In the genomic region with DNA sequence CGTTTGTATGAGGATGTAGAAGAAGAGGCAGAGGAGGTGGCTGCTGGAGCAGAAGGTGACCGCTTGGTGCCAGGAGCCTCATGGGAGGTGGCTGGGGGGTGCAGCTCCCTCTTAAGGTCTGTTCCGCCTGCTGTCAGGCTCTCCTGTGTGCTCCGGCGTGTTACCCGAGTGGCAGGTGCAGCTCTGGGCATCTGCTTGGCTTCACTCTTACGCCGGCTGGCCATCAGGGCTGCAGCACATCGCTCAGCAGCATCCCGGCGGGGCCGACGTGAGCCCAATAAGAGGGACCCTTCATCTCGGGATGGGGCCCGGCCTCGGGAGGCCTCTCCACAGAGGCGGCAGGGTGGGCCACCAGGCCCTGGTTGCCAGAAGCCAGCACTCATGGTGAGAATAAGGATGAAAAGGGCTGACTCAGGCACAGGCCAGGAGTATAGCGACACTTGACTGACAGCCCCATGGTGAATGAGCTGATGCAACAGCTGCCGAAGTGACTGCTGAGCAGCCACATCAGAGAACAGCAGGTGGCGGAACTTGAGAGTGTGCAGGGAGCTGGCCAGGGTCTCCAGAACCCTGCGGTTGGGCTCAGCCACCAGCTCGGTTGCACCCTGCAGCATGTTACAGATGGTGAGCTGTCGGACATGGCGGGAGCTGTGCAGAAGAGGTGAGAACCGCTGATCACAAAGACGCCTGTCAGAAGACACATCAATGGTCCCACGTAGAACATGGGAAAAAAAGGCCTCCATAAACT, we compare ENCODE assay signal across 1 cellular context.
TF ChIP-seq lines count a peak whose summit lies in the region.

No MANE protein-coding gene starts in this region.

TF ChIP-seq in K562, 482 proteins besides CTCF, POLR2A, EP300 and RAD21 (continued from another document and continues in another):
- TF ChIP-seq, protein P1, sequence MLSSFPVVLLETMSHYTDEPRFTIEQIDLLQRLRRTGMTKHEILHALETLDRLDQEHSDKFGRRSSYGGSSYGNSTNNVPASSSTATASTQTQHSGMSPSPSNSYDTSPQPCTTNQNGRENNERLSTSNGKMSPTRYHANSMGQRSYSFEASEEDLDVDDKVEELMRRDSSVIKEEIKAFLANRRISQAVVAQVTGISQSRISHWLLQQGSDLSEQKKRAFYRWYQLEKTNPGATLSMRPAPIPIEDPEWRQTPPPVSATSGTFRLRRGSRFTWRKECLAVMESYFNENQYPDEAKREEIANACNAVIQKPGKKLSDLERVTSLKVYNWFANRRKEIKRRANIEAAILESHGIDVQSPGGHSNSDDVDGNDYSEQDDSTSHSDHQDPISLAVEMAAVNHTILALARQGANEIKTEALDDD (IDR thresholded peaks at IDR 0.05): no peak
- TF ChIP-seq ZFX (CRISPR knock-in tag; IDR thresholded peaks at IDR 0.05) (no peak), ZEB2 (IDR thresholded peaks at IDR 0.05) (no peak), POLR2B (IDR thresholded peaks at IDR 0.05; ENCODE audit: low read depth, partially characterized antibody) (peak; percentile 14), COPS2 (conservative IDR thresholded peaks at IDR 0.05) (no peak), KDM4B (IDR thresholded peaks at IDR 0.05; ENCODE audit: borderline replicate concordance in 2 of 2, low read depth in 1 of 2) (no peak), TAF7 (tag; IDR thresholded peaks at IDR 0.05) (peak; percentile 21; the same call in 1 of the 2 replicates), ZNF3 (CRISPR knock-in tag; IDR thresholded peaks at IDR 0.05) (no peak), FOXJ2 (tag; IDR thresholded peaks at IDR 0.05) (no peak), PTRF (tag; IDR thresholded peaks at IDR 0.05) (no peak), DACH1 (IDR thresholded peaks at IDR 0.05; ENCODE audit: partially characterized antibody) (no peak), NCOA2 (IDR thresholded peaks at IDR 0.05; ENCODE audit: partially characterized antibody in 2 of 2) (no peak), ZNF212 (CRISPR knock-in tag; IDR thresholded peaks at IDR 0.05) (no peak), BMI1 (IDR thresholded peaks at IDR 0.05; ENCODE audit: low read length) (no peak), ZNF77 (CRISPR knock-in tag; IDR thresholded peaks at IDR 0.05) (no peak), CBX3 (IDR thresholded peaks at IDR 0.05; ENCODE audit: borderline replicate concordance in 1 of 2, low read length in 2 of 2) (no peak), SMAD2 (IDR thresholded peaks at IDR 0.05; ENCODE audit: low read depth, low read length) (no peak), ARHGAP35 (IDR thresholded peaks at IDR 0.05; ENCODE audit: partially characterized antibody) (no peak), SRSF3 (IDR thresholded peaks at IDR 0.05; ENCODE audit: insufficient read depth, low read length) (no peak), HDAC6 (IDR thresholded peaks at IDR 0.05; ENCODE audit: low read depth, low read length) (no peak), ZNF184 (CRISPR knock-in tag; IDR thresholded peaks at IDR 0.05) (no peak), CBX1 (IDR thresholded peaks at IDR 0.05; ENCODE audit: low read depth) (no peak), LARP7 (IDR thresholded peaks at IDR 0.05) (no peak), HSF4 (CRISPR knock-in tag; IDR thresholded peaks at IDR 0.05; ENCODE audit: borderline replicate concordance) (no peak), CBX8 (IDR thresholded peaks at IDR 0.05; ENCODE audit: borderline replicate concordance, extremely low read depth, low read depth, low read length, poor library complexity, severe bottlenecking) (no peak), XRCC3 (IDR thresholded peaks at IDR 0.05) (no peak)
- TF ChIP-seq, protein P2, sequence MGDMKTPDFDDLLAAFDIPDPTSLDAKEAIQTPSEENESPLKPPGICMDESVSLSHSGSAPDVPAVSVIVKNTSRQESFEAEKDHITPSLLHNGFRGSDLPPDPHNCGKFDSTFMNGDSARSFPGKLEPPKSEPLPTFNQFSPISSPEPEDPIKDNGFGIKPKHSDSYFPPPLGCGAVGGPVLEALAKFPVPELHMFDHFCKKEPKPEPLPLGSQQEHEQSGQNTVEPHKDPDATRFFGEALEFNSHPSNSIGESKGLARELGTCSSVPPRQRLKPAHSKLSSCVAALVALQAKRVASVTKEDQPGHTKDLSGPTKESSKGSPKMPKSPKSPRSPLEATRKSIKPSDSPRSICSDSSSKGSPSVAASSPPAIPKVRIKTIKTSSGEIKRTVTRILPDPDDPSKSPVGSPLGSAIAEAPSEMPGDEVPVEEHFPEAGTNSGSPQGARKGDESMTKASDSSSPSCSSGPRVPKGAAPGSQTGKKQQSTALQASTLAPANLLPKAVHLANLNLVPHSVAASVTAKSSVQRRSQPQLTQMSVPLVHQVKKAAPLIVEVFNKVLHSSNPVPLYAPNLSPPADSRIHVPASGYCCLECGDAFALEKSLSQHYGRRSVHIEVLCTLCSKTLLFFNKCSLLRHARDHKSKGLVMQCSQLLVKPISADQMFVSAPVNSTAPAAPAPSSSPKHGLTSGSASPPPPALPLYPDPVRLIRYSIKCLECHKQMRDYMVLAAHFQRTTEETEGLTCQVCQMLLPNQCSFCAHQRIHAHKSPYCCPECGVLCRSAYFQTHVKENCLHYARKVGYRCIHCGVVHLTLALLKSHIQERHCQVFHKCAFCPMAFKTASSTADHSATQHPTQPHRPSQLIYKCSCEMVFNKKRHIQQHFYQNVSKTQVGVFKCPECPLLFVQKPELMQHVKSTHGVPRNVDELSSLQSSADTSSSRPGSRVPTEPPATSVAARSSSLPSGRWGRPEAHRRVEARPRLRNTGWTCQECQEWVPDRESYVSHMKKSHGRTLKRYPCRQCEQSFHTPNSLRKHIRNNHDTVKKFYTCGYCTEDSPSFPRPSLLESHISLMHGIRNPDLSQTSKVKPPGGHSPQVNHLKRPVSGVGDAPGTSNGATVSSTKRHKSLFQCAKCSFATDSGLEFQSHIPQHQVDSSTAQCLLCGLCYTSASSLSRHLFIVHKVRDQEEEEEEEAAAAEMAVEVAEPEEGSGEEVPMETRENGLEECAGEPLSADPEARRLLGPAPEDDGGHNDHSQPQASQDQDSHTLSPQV (IDR thresholded peaks at IDR 0.05): peak; percentile 93
- TF ChIP-seq, protein P3, sequence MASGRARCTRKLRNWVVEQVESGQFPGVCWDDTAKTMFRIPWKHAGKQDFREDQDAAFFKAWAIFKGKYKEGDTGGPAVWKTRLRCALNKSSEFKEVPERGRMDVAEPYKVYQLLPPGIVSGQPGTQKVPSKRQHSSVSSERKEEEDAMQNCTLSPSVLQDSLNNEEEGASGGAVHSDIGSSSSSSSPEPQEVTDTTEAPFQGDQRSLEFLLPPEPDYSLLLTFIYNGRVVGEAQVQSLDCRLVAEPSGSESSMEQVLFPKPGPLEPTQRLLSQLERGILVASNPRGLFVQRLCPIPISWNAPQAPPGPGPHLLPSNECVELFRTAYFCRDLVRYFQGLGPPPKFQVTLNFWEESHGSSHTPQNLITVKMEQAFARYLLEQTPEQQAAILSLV (tag; IDR thresholded peaks at IDR 0.05): peak; percentile 74; the same call in 1 of the 2 replicates
- TF ChIP-seq, protein P4, sequence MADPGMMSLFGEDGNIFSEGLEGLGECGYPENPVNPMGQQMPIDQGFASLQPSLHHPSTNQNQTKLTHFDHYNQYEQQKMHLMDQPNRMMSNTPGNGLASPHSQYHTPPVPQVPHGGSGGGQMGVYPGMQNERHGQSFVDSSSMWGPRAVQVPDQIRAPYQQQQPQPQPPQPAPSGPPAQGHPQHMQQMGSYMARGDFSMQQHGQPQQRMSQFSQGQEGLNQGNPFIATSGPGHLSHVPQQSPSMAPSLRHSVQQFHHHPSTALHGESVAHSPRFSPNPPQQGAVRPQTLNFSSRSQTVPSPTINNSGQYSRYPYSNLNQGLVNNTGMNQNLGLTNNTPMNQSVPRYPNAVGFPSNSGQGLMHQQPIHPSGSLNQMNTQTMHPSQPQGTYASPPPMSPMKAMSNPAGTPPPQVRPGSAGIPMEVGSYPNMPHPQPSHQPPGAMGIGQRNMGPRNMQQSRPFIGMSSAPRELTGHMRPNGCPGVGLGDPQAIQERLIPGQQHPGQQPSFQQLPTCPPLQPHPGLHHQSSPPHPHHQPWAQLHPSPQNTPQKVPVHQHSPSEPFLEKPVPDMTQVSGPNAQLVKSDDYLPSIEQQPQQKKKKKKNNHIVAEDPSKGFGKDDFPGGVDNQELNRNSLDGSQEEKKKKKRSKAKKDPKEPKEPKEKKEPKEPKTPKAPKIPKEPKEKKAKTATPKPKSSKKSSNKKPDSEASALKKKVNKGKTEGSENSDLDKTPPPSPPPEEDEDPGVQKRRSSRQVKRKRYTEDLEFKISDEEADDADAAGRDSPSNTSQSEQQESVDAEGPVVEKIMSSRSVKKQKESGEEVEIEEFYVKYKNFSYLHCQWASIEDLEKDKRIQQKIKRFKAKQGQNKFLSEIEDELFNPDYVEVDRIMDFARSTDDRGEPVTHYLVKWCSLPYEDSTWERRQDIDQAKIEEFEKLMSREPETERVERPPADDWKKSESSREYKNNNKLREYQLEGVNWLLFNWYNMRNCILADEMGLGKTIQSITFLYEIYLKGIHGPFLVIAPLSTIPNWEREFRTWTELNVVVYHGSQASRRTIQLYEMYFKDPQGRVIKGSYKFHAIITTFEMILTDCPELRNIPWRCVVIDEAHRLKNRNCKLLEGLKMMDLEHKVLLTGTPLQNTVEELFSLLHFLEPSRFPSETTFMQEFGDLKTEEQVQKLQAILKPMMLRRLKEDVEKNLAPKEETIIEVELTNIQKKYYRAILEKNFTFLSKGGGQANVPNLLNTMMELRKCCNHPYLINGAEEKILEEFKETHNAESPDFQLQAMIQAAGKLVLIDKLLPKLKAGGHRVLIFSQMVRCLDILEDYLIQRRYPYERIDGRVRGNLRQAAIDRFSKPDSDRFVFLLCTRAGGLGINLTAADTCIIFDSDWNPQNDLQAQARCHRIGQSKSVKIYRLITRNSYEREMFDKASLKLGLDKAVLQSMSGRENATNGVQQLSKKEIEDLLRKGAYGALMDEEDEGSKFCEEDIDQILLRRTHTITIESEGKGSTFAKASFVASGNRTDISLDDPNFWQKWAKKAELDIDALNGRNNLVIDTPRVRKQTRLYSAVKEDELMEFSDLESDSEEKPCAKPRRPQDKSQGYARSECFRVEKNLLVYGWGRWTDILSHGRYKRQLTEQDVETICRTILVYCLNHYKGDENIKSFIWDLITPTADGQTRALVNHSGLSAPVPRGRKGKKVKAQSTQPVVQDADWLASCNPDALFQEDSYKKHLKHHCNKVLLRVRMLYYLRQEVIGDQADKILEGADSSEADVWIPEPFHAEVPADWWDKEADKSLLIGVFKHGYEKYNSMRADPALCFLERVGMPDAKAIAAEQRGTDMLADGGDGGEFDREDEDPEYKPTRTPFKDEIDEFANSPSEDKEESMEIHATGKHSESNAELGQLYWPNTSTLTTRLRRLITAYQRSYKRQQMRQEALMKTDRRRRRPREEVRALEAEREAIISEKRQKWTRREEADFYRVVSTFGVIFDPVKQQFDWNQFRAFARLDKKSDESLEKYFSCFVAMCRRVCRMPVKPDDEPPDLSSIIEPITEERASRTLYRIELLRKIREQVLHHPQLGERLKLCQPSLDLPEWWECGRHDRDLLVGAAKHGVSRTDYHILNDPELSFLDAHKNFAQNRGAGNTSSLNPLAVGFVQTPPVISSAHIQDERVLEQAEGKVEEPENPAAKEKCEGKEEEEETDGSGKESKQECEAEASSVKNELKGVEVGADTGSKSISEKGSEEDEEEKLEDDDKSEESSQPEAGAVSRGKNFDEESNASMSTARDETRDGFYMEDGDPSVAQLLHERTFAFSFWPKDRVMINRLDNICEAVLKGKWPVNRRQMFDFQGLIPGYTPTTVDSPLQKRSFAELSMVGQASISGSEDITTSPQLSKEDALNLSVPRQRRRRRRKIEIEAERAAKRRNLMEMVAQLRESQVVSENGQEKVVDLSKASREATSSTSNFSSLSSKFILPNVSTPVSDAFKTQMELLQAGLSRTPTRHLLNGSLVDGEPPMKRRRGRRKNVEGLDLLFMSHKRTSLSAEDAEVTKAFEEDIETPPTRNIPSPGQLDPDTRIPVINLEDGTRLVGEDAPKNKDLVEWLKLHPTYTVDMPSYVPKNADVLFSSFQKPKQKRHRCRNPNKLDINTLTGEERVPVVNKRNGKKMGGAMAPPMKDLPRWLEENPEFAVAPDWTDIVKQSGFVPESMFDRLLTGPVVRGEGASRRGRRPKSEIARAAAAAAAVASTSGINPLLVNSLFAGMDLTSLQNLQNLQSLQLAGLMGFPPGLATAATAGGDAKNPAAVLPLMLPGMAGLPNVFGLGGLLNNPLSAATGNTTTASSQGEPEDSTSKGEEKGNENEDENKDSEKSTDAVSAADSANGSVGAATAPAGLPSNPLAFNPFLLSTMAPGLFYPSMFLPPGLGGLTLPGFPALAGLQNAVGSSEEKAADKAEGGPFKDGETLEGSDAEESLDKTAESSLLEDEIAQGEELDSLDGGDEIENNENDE (IDR thresholded peaks at IDR 0.05; ENCODE audit: low read depth, low read length): no peak
- TF ChIP-seq, protein P5, sequence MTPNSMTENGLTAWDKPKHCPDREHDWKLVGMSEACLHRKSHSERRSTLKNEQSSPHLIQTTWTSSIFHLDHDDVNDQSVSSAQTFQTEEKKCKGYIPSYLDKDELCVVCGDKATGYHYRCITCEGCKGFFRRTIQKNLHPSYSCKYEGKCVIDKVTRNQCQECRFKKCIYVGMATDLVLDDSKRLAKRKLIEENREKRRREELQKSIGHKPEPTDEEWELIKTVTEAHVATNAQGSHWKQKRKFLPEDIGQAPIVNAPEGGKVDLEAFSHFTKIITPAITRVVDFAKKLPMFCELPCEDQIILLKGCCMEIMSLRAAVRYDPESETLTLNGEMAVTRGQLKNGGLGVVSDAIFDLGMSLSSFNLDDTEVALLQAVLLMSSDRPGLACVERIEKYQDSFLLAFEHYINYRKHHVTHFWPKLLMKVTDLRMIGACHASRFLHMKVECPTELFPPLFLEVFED (CRISPR knock-in tag; conservative IDR thresholded peaks at IDR 0.05): no peak
- TF ChIP-seq, protein P6, sequence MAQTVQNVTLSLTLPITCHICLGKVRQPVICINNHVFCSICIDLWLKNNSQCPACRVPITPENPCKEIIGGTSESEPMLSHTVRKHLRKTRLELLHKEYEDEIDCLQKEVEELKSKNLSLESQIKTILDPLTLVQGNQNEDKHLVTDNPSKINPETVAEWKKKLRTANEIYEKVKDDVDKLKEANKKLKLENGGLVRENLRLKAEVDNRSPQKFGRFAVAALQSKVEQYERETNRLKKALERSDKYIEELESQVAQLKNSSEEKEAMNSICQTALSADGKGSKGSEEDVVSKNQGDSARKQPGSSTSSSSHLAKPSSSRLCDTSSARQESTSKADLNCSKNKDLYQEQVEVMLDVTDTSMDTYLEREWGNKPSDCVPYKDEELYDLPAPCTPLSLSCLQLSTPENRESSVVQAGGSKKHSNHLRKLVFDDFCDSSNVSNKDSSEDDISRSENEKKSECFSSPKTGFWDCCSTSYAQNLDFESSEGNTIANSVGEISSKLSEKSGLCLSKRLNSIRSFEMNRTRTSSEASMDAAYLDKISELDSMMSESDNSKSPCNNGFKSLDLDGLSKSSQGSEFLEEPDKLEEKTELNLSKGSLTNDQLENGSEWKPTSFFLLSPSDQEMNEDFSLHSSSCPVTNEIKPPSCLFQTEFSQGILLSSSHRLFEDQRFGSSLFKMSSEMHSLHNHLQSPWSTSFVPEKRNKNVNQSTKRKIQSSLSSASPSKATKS (CRISPR knock-in tag; IDR thresholded peaks at IDR 0.05): no peak
- TF ChIP-seq, protein P7, sequence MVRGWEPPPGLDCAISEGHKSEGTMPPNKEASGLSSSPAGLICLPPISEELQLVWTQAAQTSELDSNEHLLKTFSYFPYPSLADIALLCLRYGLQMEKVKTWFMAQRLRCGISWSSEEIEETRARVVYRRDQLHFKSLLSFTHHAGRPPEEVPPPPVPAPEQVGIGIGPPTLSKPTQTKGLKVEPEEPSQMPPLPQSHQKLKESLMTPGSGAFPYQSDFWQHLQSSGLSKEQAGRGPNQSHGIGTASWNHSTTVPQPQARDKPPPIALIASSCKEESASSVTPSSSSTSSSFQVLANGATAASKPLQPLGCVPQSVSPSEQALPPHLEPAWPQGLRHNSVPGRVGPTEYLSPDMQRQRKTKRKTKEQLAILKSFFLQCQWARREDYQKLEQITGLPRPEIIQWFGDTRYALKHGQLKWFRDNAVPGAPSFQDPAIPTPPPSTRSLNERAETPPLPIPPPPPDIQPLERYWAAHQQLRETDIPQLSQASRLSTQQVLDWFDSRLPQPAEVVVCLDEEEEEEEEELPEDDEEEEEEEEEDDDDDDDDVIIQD (CRISPR knock-in tag; IDR thresholded peaks at IDR 0.05): no peak
